1 cellular context compared by ENCODE assay signal in genomic region chr2:68248806-68249205, GRCh38.
TF ChIP-seq lines count a peak whose summit lies in the region.

No MANE protein-coding gene starts in this region.

TF ChIP-seq in SK-N-SH, 30 proteins besides CTCF, POLR2A, EP300 and RAD21 (continued from another document):
- TF ChIP-seq, protein P1, sequence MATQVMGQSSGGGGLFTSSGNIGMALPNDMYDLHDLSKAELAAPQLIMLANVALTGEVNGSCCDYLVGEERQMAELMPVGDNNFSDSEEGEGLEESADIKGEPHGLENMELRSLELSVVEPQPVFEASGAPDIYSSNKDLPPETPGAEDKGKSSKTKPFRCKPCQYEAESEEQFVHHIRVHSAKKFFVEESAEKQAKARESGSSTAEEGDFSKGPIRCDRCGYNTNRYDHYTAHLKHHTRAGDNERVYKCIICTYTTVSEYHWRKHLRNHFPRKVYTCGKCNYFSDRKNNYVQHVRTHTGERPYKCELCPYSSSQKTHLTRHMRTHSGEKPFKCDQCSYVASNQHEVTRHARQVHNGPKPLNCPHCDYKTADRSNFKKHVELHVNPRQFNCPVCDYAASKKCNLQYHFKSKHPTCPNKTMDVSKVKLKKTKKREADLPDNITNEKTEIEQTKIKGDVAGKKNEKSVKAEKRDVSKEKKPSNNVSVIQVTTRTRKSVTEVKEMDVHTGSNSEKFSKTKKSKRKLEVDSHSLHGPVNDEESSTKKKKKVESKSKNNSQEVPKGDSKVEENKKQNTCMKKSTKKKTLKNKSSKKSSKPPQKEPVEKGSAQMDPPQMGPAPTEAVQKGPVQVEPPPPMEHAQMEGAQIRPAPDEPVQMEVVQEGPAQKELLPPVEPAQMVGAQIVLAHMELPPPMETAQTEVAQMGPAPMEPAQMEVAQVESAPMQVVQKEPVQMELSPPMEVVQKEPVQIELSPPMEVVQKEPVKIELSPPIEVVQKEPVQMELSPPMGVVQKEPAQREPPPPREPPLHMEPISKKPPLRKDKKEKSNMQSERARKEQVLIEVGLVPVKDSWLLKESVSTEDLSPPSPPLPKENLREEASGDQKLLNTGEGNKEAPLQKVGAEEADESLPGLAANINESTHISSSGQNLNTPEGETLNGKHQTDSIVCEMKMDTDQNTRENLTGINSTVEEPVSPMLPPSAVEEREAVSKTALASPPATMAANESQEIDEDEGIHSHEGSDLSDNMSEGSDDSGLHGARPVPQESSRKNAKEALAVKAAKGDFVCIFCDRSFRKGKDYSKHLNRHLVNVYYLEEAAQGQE (IDR thresholded peaks at IDR 0.05; ENCODE audit: low read depth, low read length), result no peak
- TF ChIP-seq RFX5 (IDR thresholded peaks at IDR 0.05; ENCODE audit: low read length) (no peak), JUND (IDR thresholded peaks at IDR 0.05) (no peak), NFIC (IDR thresholded peaks at IDR 0.05; ENCODE audit: borderline replicate concordance) (no peak)
